Comparison of ENCODE assay signal across 8 cellular contexts in the genomic region with DNA sequence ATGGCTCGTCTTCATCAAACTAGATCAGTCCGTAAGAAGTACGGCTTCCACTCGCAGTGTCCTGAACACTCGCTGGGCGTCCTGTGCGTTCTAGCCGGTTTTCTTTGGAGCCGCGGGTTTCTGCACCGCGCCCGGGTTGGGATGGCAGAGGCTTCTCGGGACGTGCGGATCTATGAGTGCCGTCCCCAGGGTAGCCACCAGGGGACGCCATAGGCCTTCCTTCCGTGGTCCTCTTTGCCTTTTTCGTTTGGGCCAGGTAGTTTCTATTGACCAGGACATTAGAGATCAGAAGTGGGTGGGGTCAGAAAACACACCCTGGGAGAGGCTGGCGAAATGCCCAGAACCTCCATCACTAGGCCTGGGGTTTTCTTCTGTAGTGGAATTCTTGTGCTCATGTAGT.
DNase-seq lines count a peak whose midpoint lies in the region; ATAC-seq and TF ChIP-seq lines count a peak whose summit lies in the region.

No MANE protein-coding gene starts in this region.

- H3K4me3 ChIP-seq in heart left ventricle (no peak overlapping the region), fibroblast of lung (replicated peaks in 1 of 4; ENCODE audit: control extremely low read depth in 1 of 4, insufficient read depth in 1 of 4, low read depth in 3 of 4, low read length in 4 of 4) (no peak overlapping the region), thyroid gland (replicated peaks in 1 of 3) (no peak overlapping the region)

- peaks cover 0 to 6% (median 0%) of the 10 kb centered on the region in 12 donors for H3K4me1 ChIP-seq in heart left ventricle
- no peaks in the 10 kb centered on the region for H3K4me1 ChIP-seq in fibroblast of lung (ENCODE audit: control insufficient read depth, extremely low read depth, insufficient read depth, low read length)
- no peaks in the 10 kb centered on the region for H3K4me1 ChIP-seq in thyroid gland

- intact Hi-C loops in Right ventricle myocardium superior (cut with DNase I): no loop called here
- intact Hi-C loops in heart left ventricle (cut with DNase I): no loop called here
- intact Hi-C loops in thyroid gland (cut with DNase I): no loop called here

- no peak overlapping the region for H3K4me2 ChIP-seq in fibroblast of lung (ENCODE audit: extremely low read depth, insufficient read depth, low read length)

- H4K20me1 ChIP-seq in fibroblast of lung (ENCODE audit: control insufficient read depth, extremely low read depth, insufficient read depth, low read length): no peaks in the 10 kb centered on the region

- no peak overlapping the region for H3K27ac ChIP-seq in heart left ventricle
- H3K27ac ChIP-seq in fibroblast of lung (ENCODE audit: insufficient read depth, low read length): no peak overlapping the region
- no peak overlapping the region for H3K27ac ChIP-seq in thyroid gland

- TF ChIP-seq CTCF in heart left ventricle (IDR thresholded peaks at IDR 0.05) (peak in 6 of 12 donors; percentile 25 to 43 (median 38)), fibroblast of lung (conservative IDR thresholded peaks at IDR 0.05 in 1 of 2, IDR thresholded peaks at IDR 0.05 in 1 of 2; ENCODE audit: low read depth in 1 of 2, low read length in 2 of 2) (peak; percentile 42 to 43), thyroid gland (IDR thresholded peaks at IDR 0.05) (peak in 5 of 6 experiments; percentile 54 to 69 (median 67))

- TF ChIP-seq POLR2A in heart left ventricle (IDR thresholded peaks at IDR 0.05) (no peak), thyroid gland (IDR thresholded peaks at IDR 0.05) (no peak)

- ATAC-seq in Right ventricle myocardium superior (ENCODE audit: poor library complexity) (no peak), heart left ventricle (no peak), HG02981 (IDR thresholded peaks at IDR 0.05; ENCODE audit: unreplicated experiment) (no peak)

- 1 to 7% (median 3%) methylated on average over 3 to 21 of the region's 21 CpGs for WGBS in heart left ventricle, 4 donors
- 2 to 6% methylated on average over 21 of the region's 21 CpGs for WGBS in thyroid gland, 2 donors

- H3K9ac ChIP-seq in fibroblast of lung (ENCODE audit: insufficient read depth, low read length): no peak overlapping the region

- H3K36me3 ChIP-seq in heart left ventricle (no peaks in the 10 kb centered on the region), fibroblast of lung (ENCODE audit: control insufficient read depth, insufficient read depth, low read length) (no peaks in the 10 kb centered on the region), thyroid gland (no peaks in the 10 kb centered on the region)

- H3K27me3 ChIP-seq in heart left ventricle (peaks cover 0 to 88% (median 61%) of the 10 kb centered on the region in 9 donors), fibroblast of lung (ENCODE audit: control insufficient read depth, insufficient read depth, low read length) (peaks cover 13% of the 10 kb centered on the region), thyroid gland (no peaks in the 10 kb centered on the region)

- no peak overlapping the region for H2AFZ ChIP-seq in fibroblast of lung (ENCODE audit: low read length)

- DNase-seq in Right ventricle myocardium superior (peak; percentile 52), heart left ventricle (no peak), OCI-M1 (lab: John Stamatoyannopoulos, UW) (peak; percentile 76), fibroblast of lung (ENCODE audit: low read depth in 2 of 2) (peak in 1 of 2 donors; percentile 3), thyroid gland (peak; percentile 19 to 64), KG1 (lab: John Stamatoyannopoulos, UW) (no peak), DMS53 (lab: John Stamatoyannopoulos, UW) (no peak)

- H3K79me2 ChIP-seq in fibroblast of lung (ENCODE audit: control insufficient read depth, insufficient read depth, low read length): no peaks in the 10 kb centered on the region

- H3K9me3 ChIP-seq in heart left ventricle (no peaks in the 10 kb centered on the region), fibroblast of lung (ENCODE audit: control insufficient read depth, insufficient read depth, low read depth, low read length) (no peaks in the 10 kb centered on the region), thyroid gland (no peaks in the 10 kb centered on the region)

Comparison
In these comparisons a context has a peak if more than half of its experiments do, and no peak if none do; other contexts are left out.
1. DNase-seq: peak in Right ventricle myocardium superior (single experiment), OCI-M1 (single experiment) and thyroid gland (2 of 2); none in heart left ventricle (0 of 5), KG1 (single experiment) and DMS53 (single experiment).